Comparison of ENCODE assay signal across 8 cellular contexts in genomic region chr17:59366773-59367656, GRCh38. TPM values are rescaled to one million over a fixed set of nuclear protein-coding genes. Genes with fewer than 3 reads are reported as not detected.
DNase-seq lines count a peak whose midpoint lies in the region; ATAC-seq lines count a peak whose summit lies in the region.

No MANE protein-coding gene starts in this region.

- intact Hi-C loops in dendritic cell treated with granulocyte-macrophage colony-stimulating factor and Interleukin-4, amounts not matched to agents 40 ng/mL and 50 ng/mL, for 4 days (cut with micrococcal nuclease) = no loop called here

- H3K4me1 Mint-ChIP-seq in dendritic cell treated with granulocyte-macrophage colony-stimulating factor and Interleukin-4, amounts not matched to agents 40 ng/mL and 50 ng/mL, for 4 days (ENCODE audit: low read depth) = peaks cover 84% of the 10 kb centered on the region

- H3K27ac Mint-ChIP-seq in dendritic cell treated with granulocyte-macrophage colony-stimulating factor and Interleukin-4, amounts not matched to agents 40 ng/mL and 50 ng/mL, for 4 days = peak overlapping the region; percentile 75

- peaks cover 31% of the 10 kb centered on the region for H3K36me3 Mint-ChIP-seq in dendritic cell treated with granulocyte-macrophage colony-stimulating factor and Interleukin-4, amounts not matched to agents 40 ng/mL and 50 ng/mL, for 4 days (ENCODE audit: low read depth)

- DNase-seq in DMS 273 (lab: John Stamatoyannopoulos, UW; ENCODE audit: unreplicated experiment) = peak; percentile 90
- peak; percentile 33 for DNase-seq in NCI-H2171 (lab: John Stamatoyannopoulos, UW)
- DNase-seq in mucosa of gallbladder (ENCODE audit: low spot score) = peak; percentile 92
- no peak for DNase-seq in SK-N-DZ (ENCODE audit: low spot score)
- no peak for DNase-seq in activated CD8-positive, alpha-beta memory T cell treated with anti-CD3 and anti-CD28 coated beads for 24 hours
- no peak for DNase-seq in pons (ENCODE audit: low spot score)

- no peak for ATAC-seq in HG03280 (IDR thresholded peaks at IDR 0.05; ENCODE audit: unreplicated experiment)

- no peak overlapping the region for H3K4me3 Mint-ChIP-seq in dendritic cell treated with granulocyte-macrophage colony-stimulating factor and Interleukin-4, amounts not matched to agents 40 ng/mL and 50 ng/mL, for 4 days

- no peaks in the 10 kb centered on the region for H3K9me3 Mint-ChIP-seq in dendritic cell treated with granulocyte-macrophage colony-stimulating factor and Interleukin-4, amounts not matched to agents 40 ng/mL and 50 ng/mL, for 4 days

- H3K27me3 Mint-ChIP-seq in dendritic cell treated with granulocyte-macrophage colony-stimulating factor and Interleukin-4, amounts not matched to agents 40 ng/mL and 50 ng/mL, for 4 days = no peaks in the 10 kb centered on the region

RNA-seq across cellular contexts. Expression of gene YPEL2, which starts 35.6 kb away (rescaled TPM):
- 75.2 TPM for total RNA-seq in mucosa of gallbladder
- 5.8 and 6.0 TPM in 2 replicates for polyA plus RNA-seq in SK-N-DZ (2014; cell fraction: cytosol; rRNA removed)
- polyA plus RNA-seq in SK-N-DZ (2014; cell fraction: nucleus; rRNA removed) = 5.7 and 7.3 TPM in 2 replicates

Comparison
In these comparisons a context has a peak if more than half of its experiments do, and no peak if none do; other contexts are left out.
1. DNase-seq: peak in DMS 273 (single experiment), NCI-H2171 (single experiment) and mucosa of gallbladder (single experiment); none in SK-N-DZ (single experiment), activated CD8-positive, alpha-beta memory T cell treated with anti-CD3 and anti-CD28 coated beads for 24 hours (single experiment) and pons (single experiment).